In the genomic region with DNA sequence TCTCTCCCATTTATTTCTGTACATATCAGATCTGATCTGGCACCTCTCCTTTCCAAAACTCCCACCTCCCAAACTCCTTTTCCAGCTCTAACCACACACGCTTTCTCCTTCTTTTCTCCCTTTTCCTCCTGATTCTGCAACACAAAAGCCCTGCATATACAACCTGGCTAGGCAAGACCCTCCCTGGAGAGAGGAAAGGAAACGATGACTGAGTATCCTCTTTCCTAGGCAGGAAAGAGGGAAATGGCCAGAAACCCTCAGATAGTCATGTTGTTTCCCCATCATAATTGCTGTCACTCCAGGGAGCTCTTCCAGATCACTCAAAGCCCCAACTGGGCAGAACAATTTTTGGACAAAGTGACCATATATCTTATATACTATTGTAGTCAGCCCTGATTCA, we compare ENCODE assay signal across 21 cellular contexts. TPM values are rescaled to one million over a fixed set of nuclear protein-coding genes. Genes with fewer than 3 reads are reported as not detected.
"Had no signal": no experiment of that assay in that cellular context is flagged by ENCODE, and none has a peak within 500 bp of the region (broad histone marks: within the 10 kb centered on the region; RNA-seq: fewer than 3 reads in every experiment).

No MANE protein-coding gene starts in this region.

- H3K27me3 ChIP-seq: cardiac muscle cell, esophagus muscularis mucosa had no signal

- H3K4me3 Mint-ChIP-seq: activated CD8-positive, alpha-beta T cell treated with anti-CD3 and anti-CD28 coated beads, Interleukin-2, amount 10 ng/mL, durations not matched to agents 7 days and 5 days; memory B cell; natural killer cell treated with Interleukin-12 subunit alpha and Interleukin-12 subunit beta and Interleukin-15 and Interleukin-18, amount 100 ng/mL, for 72 hours; T-helper 17 cell had no signal

- H3K4me3 ChIP-seq: cardiac muscle cell, esophagus muscularis mucosa had no signal

- H3K27ac ChIP-seq: cardiac muscle cell, WERI-Rb-1 had no signal

- ATAC-seq: activated CD8-positive, alpha-beta T cell treated with anti-CD3 and anti-CD28 coated beads, Interleukin-2, amount 10 ng/mL, durations not matched to agents 7 days and 5 days; activated naive CD4-positive, alpha-beta T cell treated with anti-CD3 and anti-CD28 coated beads, Interleukin-2, amount 50 U/mL, for 72 hours; natural killer cell treated with Interleukin-12 subunit alpha and Interleukin-12 subunit beta and Interleukin-15 and Interleukin-18, amount 100 ng/mL, for 72 hours; T-helper 17 cell had no signal

- H3K9me3 Mint-ChIP-seq: natural killer cell treated with Interleukin-12 subunit alpha and Interleukin-12 subunit beta and Interleukin-15 and Interleukin-18, amount 100 ng/mL, for 72 hours had no signal

- DNase-seq: activated CD4-positive, alpha-beta T cell treated with anti-CD3 and anti-CD28 coated beads for 4 hours; activated CD8-positive, alpha-beta memory T cell treated with anti-CD3 and anti-CD28 coated beads, Interleukin-2, amount 50 U/mL, for 4 hours; activated CD8-positive, alpha-beta T cell treated with anti-CD3 and anti-CD28 coated beads, Interleukin-2, amount 10 ng/mL, durations not matched to agents 7 days and 5 days; activated effector memory CD4-positive, alpha-beta T cell treated with anti-CD3 and anti-CD28 coated beads, Interleukin-2, amount 50 U/mL, for 16 hours; activated T-cell treated with anti-CD3 and anti-CD28 coated beads, Interleukin-2, amount 50 U/mL, for 48 hours; glutamatergic neuron; occipital lobe; stimulated activated CD4-positive, alpha-beta T cell treated with anti-CD3 and anti-CD28 coated beads, Interleukin-4, amount 100 ng/mL, for 24 hours; stimulated activated naive CD4-positive, alpha-beta T cell; T-helper 17 cell; WERI-Rb-1 had no signal

- H3K27ac Mint-ChIP-seq: activated CD8-positive, alpha-beta T cell treated with anti-CD3 and anti-CD28 coated beads, Interleukin-2, amount 10 ng/mL, durations not matched to agents 7 days and 5 days; activated naive CD4-positive, alpha-beta T cell treated with anti-CD3 and anti-CD28 coated beads, Interleukin-2, amount 50 U/mL, for 72 hours; memory B cell; natural killer cell treated with Interleukin-12 subunit alpha and Interleukin-12 subunit beta and Interleukin-15 and Interleukin-18, amount 100 ng/mL, for 72 hours; T-helper 17 cell had no signal

- H3K36me3 Mint-ChIP-seq: activated naive CD4-positive, alpha-beta T cell treated with anti-CD3 and anti-CD28 coated beads, Interleukin-2, amount 50 U/mL, for 72 hours; natural killer cell treated with Interleukin-12 subunit alpha and Interleukin-12 subunit beta and Interleukin-15 and Interleukin-18, amount 100 ng/mL, for 72 hours had no signal

- H3K4me1 Mint-ChIP-seq: memory B cell had no signal

- H3K36me3 ChIP-seq: cardiac muscle cell, esophagus muscularis mucosa, WERI-Rb-1 had no signal

RNA-seq across cellular contexts. Expression of a gene that starts 32.3 kb away (rescaled TPM):
- total RNA-seq: activated CD8-positive, alpha-beta T cell treated with anti-CD3 and anti-CD28 coated beads, Interleukin-2, amount 10 ng/mL, durations not matched to agents 7 days and 5 days; cardiac muscle cell; natural killer cell treated with Interleukin-12 subunit alpha and Interleukin-12 subunit beta and Interleukin-15 and Interleukin-18, amount 100 ng/mL, for 72 hours; T-helper 17 cell had no signal

RNA-seq across cellular contexts. Expression of a gene that starts 50.7 kb away (rescaled TPM):
- total RNA-seq: activated CD8-positive, alpha-beta T cell treated with anti-CD3 and anti-CD28 coated beads, Interleukin-2, amount 10 ng/mL, durations not matched to agents 7 days and 5 days; activated naive CD4-positive, alpha-beta T cell treated with anti-CD3 and anti-CD28 coated beads, Interleukin-2, amount 50 U/mL, for 72 hours; cardiac muscle cell; esophagus muscularis mucosa; fibroblast of villous mesenchyme; natural killer cell treated with Interleukin-12 subunit alpha and Interleukin-12 subunit beta and Interleukin-15 and Interleukin-18, amount 100 ng/mL, for 72 hours; occipital lobe; posterior vena cava; right cardiac atrium; T-helper 17 cell; ureter had no signal
- polyA plus RNA-seq: cardiac muscle cell, right cardiac atrium, small intestine had no signal
